ENCODE assay signal across 17 cellular contexts in genomic region chr1:207333620-207334019, GRCh38. TPM values are rescaled to one million over a fixed set of nuclear protein-coding genes. Genes with fewer than 3 reads are reported as not detected.
DNase-seq lines count a peak whose midpoint lies in the region; ATAC-seq, FAIRE-seq and TF ChIP-seq lines count a peak whose summit lies in the region.
"Had no signal": no experiment of that assay in that cellular context is flagged by ENCODE, and none has a peak within 500 bp of the region (broad histone marks: within the 10 kb centered on the region; RNA-seq: fewer than 3 reads in every experiment).

No MANE protein-coding gene starts in this region.

- no peak for DNase-seq in activated naive CD4-positive, alpha-beta T cell treated with anti-CD3 and anti-CD28 coated beads, Interleukin-2, amount 10 ng/mL, durations not matched to agents 7 days and 5 days
- DNase-seq in activated naive CD4-positive, alpha-beta T cell treated with anti-CD3 and anti-CD28 coated beads, Interleukin-2, amount 50 U/mL, for 16 hours = no peak
- DNase-seq in OCI-LY7 (ENCODE audit: low spot score) = no peak
- no peak for DNase-seq in K562 (ENCODE audit: extremely low read depth in 1 of 4, low spot score in 3 of 4)
- DNase-seq in stimulated activated naive CD8-positive, alpha-beta T cell treated with anti-CD3 and anti-CD28 coated beads, Interleukin-15, amount 100 ng/mL, for 72 hours = no peak
- no peak for DNase-seq in stimulated activated CD4-positive, alpha-beta T cell treated with anti-CD3 and anti-CD28 coated beads, Interleukin-15, amount 100 ng/mL, for 24 hours
- DNase-seq in H9 = no peak
- DNase-seq in head of caudate nucleus = no peak
- DNase-seq: activated gamma-delta T cell; EL; left lung; NCI-H1092 treated with DMSO at 0.1 percent for 48 hours; NCI-H2081; NCI-H446 treated with DMSO at 0.1 percent for 48 hours; nucleus accumbens; stimulated activated CD4-positive, alpha-beta T cell treated with anti-CD3 and anti-CD28 coated beads, Interleukin-12 subunit alpha, Interleukin-12 subunit beta, amount 100 ng/mL, for 4 hours; thyroid gland had no signal

- H2AFZ ChIP-seq in OCI-LY7 (ENCODE audit: low read length) = no peak overlapping the region
- H2AFZ ChIP-seq in K562 (ENCODE audit: low read depth, low read length) = no peak overlapping the region
- H2AFZ ChIP-seq in H9 (ENCODE audit: low read length) = no peak overlapping the region

- no peak overlapping the region for H3K23ac ChIP-seq in H9 (ENCODE audit: insufficient read length, low read depth, low read length)

- no peaks in the 10 kb centered on the region for H3K23me2 ChIP-seq in H9 (ENCODE audit: insufficient read length, low read depth, low read length, poor library complexity, severe bottlenecking)

- H3K9me1 ChIP-seq in K562 (ENCODE audit: control insufficient read depth, insufficient read depth, low read length) = no peaks in the 10 kb centered on the region

- peaks cover 80% of the 10 kb centered on the region for H3K36me3 Mint-ChIP-seq in activated naive CD4-positive, alpha-beta T cell treated with anti-CD3 and anti-CD28 coated beads, Interleukin-2, amount 10 ng/mL, durations not matched to agents 7 days and 5 days
- H3K36me3 Mint-ChIP-seq in H9 (ENCODE audit: insufficient read depth in 1 of 3, low read depth in 3 of 3) = peaks cover 14 to 48% (median 35%) of the 10 kb centered on the region in 3 experiments; a peak in 6 of 7 replicates

- no peak overlapping the region for H3K18ac ChIP-seq in H9 (ENCODE audit: insufficient read length, low read depth, low read length)

- H3K27me3 Mint-ChIP-seq in activated naive CD4-positive, alpha-beta T cell treated with anti-CD3 and anti-CD28 coated beads, Interleukin-2, amount 10 ng/mL, durations not matched to agents 7 days and 5 days = no peaks in the 10 kb centered on the region
- H3K27me3 Mint-ChIP-seq in stimulated activated naive CD8-positive, alpha-beta T cell treated with anti-CD3 and anti-CD28 coated beads, Interleukin-15, amount 100 ng/mL, for 72 hours = no peaks in the 10 kb centered on the region
- H3K27me3 Mint-ChIP-seq in H9 (ENCODE audit: low read depth) = no peaks in the 10 kb centered on the region

- POLR2A ChIA-PET in OCI-LY7 (lab: Charles Lee) (interaction anchor here (1.3 kb wide), 1 partner anchor 12 kb away, joined by 3 read pairs; no protein-coding TSS in a partner anchor), K562 (lab: Yijun Ruan, JAX) (interaction anchor here (5.5 kb wide), 1 partner anchor 10 kb away, joined by 78 read pairs; the partner anchor contains the start of gene CD55)

- intact Hi-C loops in OCI-LY7 (cut with micrococcal nuclease; ENCODE audit: unreplicated experiment) (no loop called here), K562 (cut with micrococcal nuclease) (no loop called here), head of caudate nucleus (cut with DNase I) (no loop called here)

- H3K4me1 ChIP-seq in OCI-LY7 (ENCODE audit: insufficient read depth, low read length, poor library complexity, severe bottlenecking) (peaks cover 39% of the 10 kb centered on the region), K562 (replicated peaks in 1 of 2; ENCODE audit: control insufficient read depth in 2 of 2, insufficient read depth in 2 of 2, low read length in 2 of 2) (no peaks in the 10 kb centered on the region), H9 (ENCODE audit: insufficient read depth, low read length) (no peaks in the 10 kb centered on the region)

- no peak overlapping the region for H2BK20ac ChIP-seq in H9 (ENCODE audit: low read depth, low read length, poor library complexity, severe bottlenecking)

- BruUV-seq in OCI-LY7 (replicated peaks; lab: Mats Ljungman, UMichigan) (no TSS peak), K562 (replicated peaks; lab: Mats Ljungman, UMichigan) (no TSS peak)

- peaks cover 73% of the 10 kb centered on the region for H3K36me3 ChIP-seq in OCI-LY7 (ENCODE audit: insufficient read depth, low read length)
- peaks cover 93% of the 10 kb centered on the region for H3K36me3 ChIP-seq in K562 (ENCODE audit: control insufficient read depth, insufficient read depth, low read length)

- peaks cover 17% of the 10 kb centered on the region for H3K9me3 Mint-ChIP-seq in activated naive CD4-positive, alpha-beta T cell treated with anti-CD3 and anti-CD28 coated beads, Interleukin-2, amount 10 ng/mL, durations not matched to agents 7 days and 5 days
- peaks cover 38 to 42% of the 10 kb centered on the region in 2 donors for H3K9me3 Mint-ChIP-seq in stimulated activated naive CD8-positive, alpha-beta T cell treated with anti-CD3 and anti-CD28 coated beads, Interleukin-15, amount 100 ng/mL, for 72 hours
- H3K9me3 Mint-ChIP-seq in H9 = no peaks in the 10 kb centered on the region

- no peak overlapping the region for H4K8ac ChIP-seq in H9 (replicated peaks; ENCODE audit: insufficient read length, low read depth, low read length)

- H2BK12ac ChIP-seq in H9 (ENCODE audit: insufficient read length, low read depth, low read length) = no peak overlapping the region

- H3K4me3 ChIP-seq in OCI-LY7 (ENCODE audit: low read depth, low read length, poor library complexity, severe bottlenecking) = no peak overlapping the region
- H3K4me3 ChIP-seq in K562 = no peak overlapping the region
- H3K4me3 ChIP-seq: left lung, thyroid gland had no signal

- peak overlapping the region; percentile 43 for H3K27ac ChIP-seq in OCI-LY7 (ENCODE audit: low read depth, low read length, poor library complexity, severe bottlenecking)
- H3K27ac ChIP-seq in K562 (ENCODE audit: extremely low read depth, low read depth, low read length) = no peak overlapping the region
- no peak overlapping the region for H3K27ac ChIP-seq in H9 (ENCODE audit: insufficient read length, low read depth, low read length)
- H3K27ac ChIP-seq: thyroid gland had no signal

- ATAC-seq in K562 = no peak
- ATAC-seq in stimulated activated naive CD8-positive, alpha-beta T cell treated with anti-CD3 and anti-CD28 coated beads, Interleukin-15, amount 100 ng/mL, for 72 hours = no peak
- ATAC-seq: left lung had no signal

- no peak overlapping the region for H3K56ac ChIP-seq in H9 (ENCODE audit: insufficient read length, low read depth, low read length)

- H3K4me2 ChIP-seq in OCI-LY7 (ENCODE audit: low read length) (peak overlapping the region; percentile 22), K562 (ENCODE audit: insufficient read depth, low read length) (no peak overlapping the region), H9 (ENCODE audit: insufficient read depth, insufficient read length, low read length) (no peak overlapping the region)

- peak; percentile 40; the same call in 1 of the 2 replicates for TF ChIP-seq POLR2A in K562 (conservative IDR thresholded peaks at IDR 0.05)

- H4K91ac ChIP-seq in H9 (ENCODE audit: insufficient read length, low read depth, low read length) = no peak overlapping the region

- no peak for FAIRE-seq in K562 (lab: Jason Lieb, UNC)

- H3K9me3 ChIP-seq in OCI-LY7 (ENCODE audit: low read length) (peaks cover 33% of the 10 kb centered on the region), K562 (replicated peaks; ENCODE audit: control insufficient read depth, insufficient read depth, low read depth, low read length) (no peaks in the 10 kb centered on the region), H9 (ENCODE audit: control insufficient read depth, low read depth, low read length) (no peaks in the 10 kb centered on the region)
- H3K9me3 ChIP-seq: thyroid gland had no signal

- H3K27ac Mint-ChIP-seq in activated naive CD4-positive, alpha-beta T cell treated with anti-CD3 and anti-CD28 coated beads, Interleukin-2, amount 10 ng/mL, durations not matched to agents 7 days and 5 days = peak overlapping the region; percentile 95
- H3K27ac Mint-ChIP-seq in stimulated activated naive CD8-positive, alpha-beta T cell treated with anti-CD3 and anti-CD28 coated beads, Interleukin-15, amount 100 ng/mL, for 72 hours = peak overlapping the region in 1 of 2 donors; percentile 12
- no peak overlapping the region for H3K27ac Mint-ChIP-seq in H9

- in situ Hi-C loops in K562 (cut with MboI) = no loop called here

- H2AK5ac ChIP-seq in H9 (ENCODE audit: insufficient read length, low read length) = no peak overlapping the region

- no peak overlapping the region for H3T11ph ChIP-seq in H9 (ENCODE audit: low read length)

- peak overlapping the region; percentile 27 for H3K4me3 Mint-ChIP-seq in activated naive CD4-positive, alpha-beta T cell treated with anti-CD3 and anti-CD28 coated beads, Interleukin-2, amount 10 ng/mL, durations not matched to agents 7 days and 5 days
- peak overlapping the region; percentile 6 to 63 for H3K4me3 Mint-ChIP-seq in stimulated activated naive CD8-positive, alpha-beta T cell treated with anti-CD3 and anti-CD28 coated beads, Interleukin-15, amount 100 ng/mL, for 72 hours
- no peak overlapping the region for H3K4me3 Mint-ChIP-seq in H9

- H4K20me1 ChIP-seq in OCI-LY7 (ENCODE audit: insufficient read depth, low read length) = no peaks in the 10 kb centered on the region
- no peaks in the 10 kb centered on the region for H4K20me1 ChIP-seq in K562 (replicated peaks; ENCODE audit: control insufficient read depth, insufficient read depth, low read length)
- no peaks in the 10 kb centered on the region for H4K20me1 ChIP-seq in H9 (ENCODE audit: control insufficient read depth, insufficient read depth, insufficient read length)

- H3K27me3 ChIP-seq in K562 (ENCODE audit: control insufficient read depth in 2 of 2, insufficient read depth in 2 of 2, low read length in 2 of 2) = no peaks in the 10 kb centered on the region
- H3K27me3 ChIP-seq in H9 (ENCODE audit: insufficient read depth, low read length) = no peaks in the 10 kb centered on the region
- H3K27me3 ChIP-seq: left lung, thyroid gland had no signal

- TF ChIP-seq EP300 in K562 (IDR thresholded peaks at IDR 0.05; ENCODE audit: low read length) = no peak

- no peaks in the 10 kb centered on the region for H3K9me2 ChIP-seq in OCI-LY7 (ENCODE audit: insufficient read depth, low read length)

- H3K79me2 ChIP-seq in OCI-LY7 (ENCODE audit: insufficient read depth, low read depth, low read length) (no peaks in the 10 kb centered on the region), K562 (ENCODE audit: control insufficient read depth, insufficient read depth, low read length) (no peaks in the 10 kb centered on the region), H9 (ENCODE audit: insufficient read depth, low read length) (no peaks in the 10 kb centered on the region)

- WGBS in K562 (ENCODE audit: insufficient coverage, low coverage, missing lambda C conversion rate) = 83% methylated on average over 1 of the region's 1 CpG
- WGBS in H9 (ENCODE audit: extremely low coverage, insufficient read length, low lambda C conversion rate) = no CpG with 5 or more reads among the region's 1 CpG

- no peak for TF ChIP-seq CTCF in OCI-LY7 (conservative IDR thresholded peaks at IDR 0.05; ENCODE audit: low read length)
- no peak for TF ChIP-seq CTCF in K562 (IDR thresholded peaks at IDR 0.05 in 2 of 3, conservative IDR thresholded peaks at IDR 0.05 in 1 of 3; ENCODE audit: insufficient read depth in 2 of 3, low read depth in 1 of 3, low read length in 3 of 3)
- no peak for TF ChIP-seq CTCF in H9 (conservative IDR thresholded peaks at IDR 0.05)

- H3K9ac ChIP-seq in K562 (ENCODE audit: insufficient read depth in 1 of 2, low read depth in 2 of 2, low read length in 2 of 2) (no peak overlapping the region), H9 (ENCODE audit: extremely low read depth, insufficient read length, low read length) (no peak overlapping the region)

- CTCF ChIA-PET in activated naive CD4-positive, alpha-beta T cell treated with anti-CD3 and anti-CD28 coated beads, Interleukin-2, amount 10 ng/mL, durations not matched to agents 7 days and 5 days (lab: Charles Lee) = interaction anchor here (0.9 to 1.6 kb wide), 2 partner anchors 12 to 71 kb away, joined by 4 to 5 read pairs; partner anchors contain the start of gene CD55
- CTCF ChIA-PET in OCI-LY7 (lab: Charles Lee; ENCODE audit: unreplicated experiment) (no interaction called here), K562 (lab: Yijun Ruan, JAX; ENCODE audit: low intra/inter-chr PET ratio) (no interaction called here)

- H3K14ac ChIP-seq in H9 (ENCODE audit: insufficient read depth, low read length) = no peak overlapping the region

- H3K4me1 Mint-ChIP-seq in activated naive CD4-positive, alpha-beta T cell treated with anti-CD3 and anti-CD28 coated beads, Interleukin-2, amount 10 ng/mL, durations not matched to agents 7 days and 5 days = peaks cover 86% of the 10 kb centered on the region
- peaks cover 72% of the 10 kb centered on the region for H3K4me1 Mint-ChIP-seq in stimulated activated naive CD8-positive, alpha-beta T cell treated with anti-CD3 and anti-CD28 coated beads, Interleukin-15, amount 100 ng/mL, for 72 hours
- no peaks in the 10 kb centered on the region for H3K4me1 Mint-ChIP-seq in H9

- no peak overlapping the region for H4K5ac ChIP-seq in H9 (ENCODE audit: insufficient read length, low read depth, low read length)

- no peak overlapping the region for H2BK5ac ChIP-seq in H9 (ENCODE audit: insufficient read length, low read length)

- no peak overlapping the region for H2BK15ac ChIP-seq in H9 (ENCODE audit: low read depth, low read length)

- no peak overlapping the region for H2BK120ac ChIP-seq in H9 (ENCODE audit: low read depth, low read length, poor library complexity, severe bottlenecking)

- H3K79me1 ChIP-seq in H9 (ENCODE audit: insufficient read depth, low read depth, low read length, poor library complexity, severe bottlenecking) = no peaks in the 10 kb centered on the region

- no peak for TF ChIP-seq RAD21 in K562 (CRISPR knock-in tag; conservative IDR thresholded peaks at IDR 0.05 in 1 of 2, IDR thresholded peaks at IDR 0.05 in 1 of 2)

- no peak overlapping the region for H3K4ac ChIP-seq in H9 (ENCODE audit: low read depth, low read length)

RNA-seq across cellular contexts. Expression of gene CD55, which starts 12.1 kb away (rescaled TPM):
- total RNA-seq in OCI-LY7 (2014; rRNA removed; shearing (Covaris generic)) = 18.8 and 28.1 TPM in 2 replicates
- 20.0 and 27.3 TPM in 2 replicates for total RNA-seq in OCI-LY7 (2022)
- 122 and 219 TPM in 2 replicates for total RNA-seq in K562 (2011; cell fraction: chromatin; rRNA removed; ENCODE audit: low replicate concordance)
- total RNA-seq in K562 (2011; cell fraction: nucleolus; rRNA removed) = 126 and 131 TPM in 2 replicates
- total RNA-seq in K562 (2011; cell fraction: nucleoplasm; rRNA removed) = 167 and 170 TPM in 2 replicates
- 98.4 and 112 TPM in 2 replicates for total RNA-seq in K562 (2014; rRNA removed)
- total RNA-seq in K562 (2014; rRNA removed; fragmentation: Illumina TruSeq; extraction: Trizol) = 96.2 and 124 TPM in 2 replicates
- total RNA-seq in K562 (2015; rRNA removed; fragmentation: Illumina TruSeq; extraction: Trizol) = 81.5 and 84.0 TPM in 2 replicates
- total RNA-seq in K562 (2021) = 96.0 and 104 TPM in 2 replicates
- polyA plus RNA-seq in K562 (2011; rRNA removed) = 137 and 150 TPM in 2 replicates
- 53.0 and 98.2 TPM in 2 replicates for polyA plus RNA-seq in K562 (2011; cell fraction: cytosol; rRNA removed)
- polyA plus RNA-seq in K562 (2011; cell fraction: nucleus; rRNA removed) = 69.4 and 92.8 TPM in 2 replicates
- polyA plus RNA-seq in K562 (2012) = 72.7 and 169 TPM in 2 replicates
- polyA plus RNA-seq in K562 (2014; fragmentation: Illumina TruSeq; extraction: Trizol) = 94.8 and 144 TPM in 2 replicates
- 10 to 100 TPM; 17.7 to 29.4 TPM for polyA plus RNA-seq in K562 (2014; fragmentation: Nextera tagmentation; extraction: Ambion mirVana)
- polyA plus RNA-seq in K562 (2014; rRNA removed) = 97.0 and 98.6 TPM in 2 replicates
- 180 and 193 TPM in 2 replicates for polyA minus RNA-seq in K562 (2011; rRNA and poly(A)+ RNA removed)
- 46.6 and 55.4 TPM in 2 replicates for polyA minus RNA-seq in K562 (2011; cell fraction: cytosol; rRNA and poly(A)+ RNA removed)
- 97.5 and 128 TPM in 2 replicates for polyA minus RNA-seq in K562 (2011; cell fraction: nucleus; rRNA and poly(A)+ RNA removed)
- 17.3 and 18.3 TPM in 2 replicates for total RNA-seq in H9 (2021)

Comparison
In these comparisons a context has a peak if more than half of its experiments do, and no peak if none do; other contexts are left out.
1. H3K4me3 Mint-ChIP-seq: peak in activated naive CD4-positive, alpha-beta T cell treated with anti-CD3 and anti-CD28 coated beads, Interleukin-2, amount 10 ng/mL, durations not matched to agents 7 days and 5 days (single experiment) and stimulated activated naive CD8-positive, alpha-beta T cell treated with anti-CD3 and anti-CD28 coated beads, Interleukin-15, amount 100 ng/mL, for 72 hours (2 of 2); none in H9 (0 of 2).